In the genomic region with DNA sequence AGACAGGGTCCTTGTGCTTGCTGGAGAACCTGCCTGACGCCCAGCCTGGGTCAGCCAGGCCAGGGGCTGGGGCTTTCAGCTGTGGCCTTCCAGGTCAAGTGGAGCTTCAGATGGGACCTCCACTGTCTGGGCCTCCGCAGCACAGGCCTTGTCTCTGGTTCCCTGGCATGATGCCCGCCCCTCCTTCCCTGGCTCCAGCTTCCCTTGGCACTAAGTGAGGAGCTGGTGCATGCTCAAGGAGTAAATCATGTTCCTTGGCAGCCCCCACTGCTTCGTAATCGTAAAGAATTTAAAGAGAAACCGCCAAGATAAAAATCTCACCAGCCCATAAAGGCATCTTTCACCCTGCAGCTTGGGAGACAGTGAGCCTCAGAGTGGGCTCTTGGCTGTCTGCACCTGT, we compare ENCODE assay signal across 10 cellular contexts. TPM values are rescaled to one million over a fixed set of nuclear protein-coding genes. Genes with fewer than 3 reads are reported as not detected.
DNase-seq lines count a peak whose midpoint lies in the region; ATAC-seq and TF ChIP-seq lines count a peak whose summit lies in the region.
"Had no signal": no experiment of that assay in that cellular context is flagged by ENCODE, and none has a peak within 500 bp of the region (broad histone marks: within the 10 kb centered on the region; RNA-seq: fewer than 3 reads in every experiment).

No MANE protein-coding gene starts in this region.

- TF ChIP-seq CTCF in MCF 10A (IDR thresholded peaks at IDR 0.05; ENCODE audit: unreplicated experiment), result no peak
- TF ChIP-seq CTCF in left lung (IDR thresholded peaks at IDR 0.05), result no peak
- no peak for TF ChIP-seq CTCF in progenitor cell of endocrine pancreas (IDR thresholded peaks at IDR 0.05; ENCODE audit: unreplicated experiment)
- no peak for TF ChIP-seq CTCF in CD14-positive monocyte (IDR thresholded peaks at IDR 0.05)

- H3K36me3 Mint-ChIP-seq in MCF 10A (ENCODE audit: insufficient read depth, unreplicated experiment) (peaks cover 35% of the 10 kb centered on the region), progenitor cell of endocrine pancreas (ENCODE audit: insufficient read depth) (peaks cover 2% of the 10 kb centered on the region), CD14-positive monocyte (no peaks in the 10 kb centered on the region)

- H3K4me3 Mint-ChIP-seq in MCF 10A (ENCODE audit: unreplicated experiment), result peak overlapping the region; percentile 57
- H3K4me3 Mint-ChIP-seq in progenitor cell of endocrine pancreas (ENCODE audit: low read depth), result no peak overlapping the region
- H3K4me3 Mint-ChIP-seq in CD14-positive monocyte, result no peak overlapping the region

- peak; percentile 30 for ATAC-seq in left lung
- ATAC-seq in HG02870 (IDR thresholded peaks at IDR 0.05; ENCODE audit: unreplicated experiment), result no peak

- H3K4me1 ChIP-seq in left lung, result peaks cover 28 to 86% of the 10 kb centered on the region in 2 donors

- no peaks in the 10 kb centered on the region for H3K9me3 Mint-ChIP-seq in MCF 10A (ENCODE audit: unreplicated experiment)
- H3K9me3 Mint-ChIP-seq in progenitor cell of endocrine pancreas (ENCODE audit: low read depth), result no peaks in the 10 kb centered on the region
- peaks cover 0 to 1% (median 0%) of the 10 kb centered on the region in 7 donors for H3K9me3 Mint-ChIP-seq in CD14-positive monocyte

- H3K4me1 Mint-ChIP-seq in MCF 10A (ENCODE audit: insufficient read depth, unreplicated experiment), result peaks cover 83% of the 10 kb centered on the region
- peaks cover 19% of the 10 kb centered on the region for H3K4me1 Mint-ChIP-seq in progenitor cell of endocrine pancreas (ENCODE audit: low read depth)
- H3K4me1 Mint-ChIP-seq in CD14-positive monocyte, result no peaks in the 10 kb centered on the region

- H3K27me3 Mint-ChIP-seq in MCF 10A (ENCODE audit: insufficient read depth, unreplicated experiment), result no peaks in the 10 kb centered on the region
- H3K27me3 Mint-ChIP-seq in progenitor cell of endocrine pancreas, result no peaks in the 10 kb centered on the region
- peaks cover 3 to 7% (median 6%) of the 10 kb centered on the region in 3 donors for H3K27me3 Mint-ChIP-seq in CD14-positive monocyte (ENCODE audit: low read depth in 3 of 3)

- intact Hi-C loops in MCF 10A (cut with micrococcal nuclease) (no loop called here), left lung (cut with DNase I) (no loop called here), CD14-positive monocyte (cut with micrococcal nuclease) (no loop called here)

- peak overlapping the region; percentile 60 to 69 for H3K27ac ChIP-seq in left lung
- H3K27ac ChIP-seq in temporal lobe (ENCODE audit: low read depth, low read length), result peak overlapping the region; percentile 50

- CTCF ChIA-PET in HEK293T (lab: Yijun Ruan, JAX) (interaction anchor here (0.6 kb wide), 1 partner anchor 43 kb away, joined by 3 read pairs; no protein-coding TSS in a partner anchor), MCF 10A (lab: Yijun Ruan, JAX) (interaction anchor here (0.6 to 3.9 kb wide), 10 partner anchors 13 to 363 kb away, joined by 3 to 23 read pairs (median 4); no protein-coding TSS in a partner anchor)

- no peaks in the 10 kb centered on the region for H3K36me3 ChIP-seq in left lung

- no peak for DNase-seq in HEK293T (ENCODE audit: extremely low spot score)
- peak; percentile 98 for DNase-seq in MCF 10A (ENCODE audit: unreplicated experiment)
- DNase-seq in left lung, result peak in 1 of 2 donors; percentile 67
- no peak for DNase-seq in progenitor cell of endocrine pancreas (ENCODE audit: low spot score, unreplicated experiment)
- no peak for DNase-seq in CD14-positive monocyte (ENCODE audit: low spot score)
- no peak for DNase-seq in KG1 (lab: John Stamatoyannopoulos, UW)
- DNase-seq: NCI-H146 had no signal

- no peaks in the 10 kb centered on the region for H3K9me3 ChIP-seq in left lung

- no TSS peak for BruUV-seq in MCF 10A (replicated peaks; lab: Mats Ljungman, UMichigan)

- no peak overlapping the region for H3K4me3 ChIP-seq in left lung

- H3K27ac Mint-ChIP-seq in MCF 10A (ENCODE audit: low read depth, unreplicated experiment) (peak overlapping the region; percentile 66), progenitor cell of endocrine pancreas (no peak overlapping the region), CD14-positive monocyte (no peak overlapping the region)

- POLR2A ChIA-PET in HEK293T (lab: Yijun Ruan, JAX) (interaction anchor here (0.8 kb wide), 1 partner anchor 19 kb away, joined by 3 read pairs; no protein-coding TSS in a partner anchor), MCF 10A (lab: Yijun Ruan, JAX) (interaction anchor here (0.8 to 3.1 kb wide), 7 partner anchors 8 to 128 kb away, joined by 3 to 44 read pairs (median 4); partner anchors contain the start of genes GNAT1 and IFRD2)

- H3K27me3 ChIP-seq in left lung, result no peaks in the 10 kb centered on the region

TF ChIP-seq in HEK293T, 16 proteins besides CTCF, POLR2A, EP300 and RAD21:
- TF ChIP-seq NFRKB (IDR thresholded peaks at IDR 0.05), result no peak
- TF ChIP-seq, protein P1, sequence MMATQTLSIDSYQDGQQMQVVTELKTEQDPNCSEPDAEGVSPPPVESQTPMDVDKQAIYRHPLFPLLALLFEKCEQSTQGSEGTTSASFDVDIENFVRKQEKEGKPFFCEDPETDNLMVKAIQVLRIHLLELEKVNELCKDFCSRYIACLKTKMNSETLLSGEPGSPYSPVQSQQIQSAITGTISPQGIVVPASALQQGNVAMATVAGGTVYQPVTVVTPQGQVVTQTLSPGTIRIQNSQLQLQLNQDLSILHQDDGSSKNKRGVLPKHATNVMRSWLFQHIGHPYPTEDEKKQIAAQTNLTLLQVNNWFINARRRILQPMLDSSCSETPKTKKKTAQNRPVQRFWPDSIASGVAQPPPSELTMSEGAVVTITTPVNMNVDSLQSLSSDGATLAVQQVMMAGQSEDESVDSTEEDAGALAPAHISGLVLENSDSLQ (IDR thresholded peaks at IDR 0.05), result peak; percentile 32; the same call in 1 of the 2 replicates
TF ChIP-seq in HEK293T: peak in this region for 1.

RNA-seq across cellular contexts. Expression of gene SEMA3F, which starts 8.9 kb away (rescaled TPM):
- total RNA-seq in MCF 10A (2022) (34.6 and 51.5 TPM in 2 replicates), left lung (10 to 100 TPM; 26.0 to 56.2 TPM), temporal lobe (8.9 TPM), progenitor cell of endocrine pancreas (23.6 and 26.5 TPM in 2 replicates)
- not detected for polyA plus RNA-seq in CD14-positive monocyte

RNA-seq across cellular contexts. Expression of gene GNAT1, which starts 27.4 kb away (rescaled TPM):
- total RNA-seq in MCF 10A (2022) (0.49 TPM in 1 of 2 replicates, not detected in the other), left lung (not detected), temporal lobe (not detected), progenitor cell of endocrine pancreas (0.12 and 0.91 TPM in 2 replicates)
- not detected for polyA plus RNA-seq in CD14-positive monocyte
- total RNA-seq: lung microvascular endothelial cell had no signal

RNA-seq across cellular contexts. Expression of gene SLC38A3, which starts 41.0 kb away (rescaled TPM):
- not detected in 2 replicates for total RNA-seq in MCF 10A (2022)
- under 1 TPM in 1 of 2 donors, not detected in 1; 0.23 TPM for total RNA-seq in left lung
- 5.4 TPM for total RNA-seq in temporal lobe
- 43.5 and 44.7 TPM in 2 replicates for total RNA-seq in progenitor cell of endocrine pancreas
- not detected for polyA plus RNA-seq in CD14-positive monocyte
- total RNA-seq: lung microvascular endothelial cell had no signal
